8 cellular contexts compared by ENCODE assay signal in genomic region chr15:52679232-52680040, GRCh38. TPM values are rescaled to one million over a fixed set of nuclear protein-coding genes. Genes with fewer than 3 reads are reported as not detected.
DNase-seq lines count a peak whose midpoint lies in the region; ATAC-seq lines count a peak whose summit lies in the region.

ATOSA (minus strand) TSS chr15:52679388; CDS start chr15:52678021, 1,367 bp downstream.

- peak within 1 kb of the TSS; percentile 95 to 100 (median 98) for H3K4me3 Mint-ChIP-seq in naive B cell
- H3K4me3 Mint-ChIP-seq in stimulated activated memory B cell treated with anti-CD40 and anti-IgM and Interleukin-4, amounts not matched to agents 10 μg/mL and 1 μg/mL and 100 μg/mL, for 72 hours, result peak within 1 kb of the TSS; percentile 96

- DNase-seq in DMS79 treated with DMSO at 0.1 percent for 48 hours (lab: John Stamatoyannopoulos, UW), result peak; percentile 63
- DNase-seq in Karpas-422, result peak; percentile 95
- peak; percentile 87 for DNase-seq in RKO (ENCODE audit: low spot score)
- peak; percentile 83 to 84 for DNase-seq in activated T-helper 1 cell treated with anti-CD3 and anti-CD28 coated beads, Interleukin-2, amount 50 U/mL, for 16 hours (ENCODE audit: low read depth in 1 of 2, low spot score in 1 of 2)
- DNase-seq in fibroblast of gingiva (ENCODE audit: low read depth), result peak; percentile 87
- DNase-seq in naive B cell, result peak; percentile 94

- H3K27ac ChIP-seq in Karpas-422 (ENCODE audit: low read length), result peak within 1 kb of the TSS; percentile 100

- peak within 1 kb of the TSS; percentile 95 for H3K4me2 ChIP-seq in Karpas-422 (ENCODE audit: low read depth, low read length, poor library complexity, severe bottlenecking)

- H3K27ac Mint-ChIP-seq in naive B cell, result peak within 1 kb of the TSS; percentile 99 to 100 (median 99)
- H3K27ac Mint-ChIP-seq in stimulated activated memory B cell treated with anti-CD40 and anti-IgM and Interleukin-4, amounts not matched to agents 10 μg/mL and 1 μg/mL and 100 μg/mL, for 72 hours, result peak within 1 kb of the TSS; percentile 98

- H3K4me1 ChIP-seq in Karpas-422 (ENCODE audit: low read length), result peaks cover 86% of the 10 kb centered on the region

- H3K4me1 Mint-ChIP-seq in naive B cell, result peaks cover 50 to 68% (median 53%) of the 10 kb centered on the region in 3 donors
- peaks cover 45% of the 10 kb centered on the region for H3K4me1 Mint-ChIP-seq in stimulated activated memory B cell treated with anti-CD40 and anti-IgM and Interleukin-4, amounts not matched to agents 10 μg/mL and 1 μg/mL and 100 μg/mL, for 72 hours

- H4K20me1 ChIP-seq in Karpas-422 (ENCODE audit: insufficient read depth, low read depth, low read length), result no peaks in the 10 kb centered on the region; the same call in 1 of the 2 replicates

- H3K36me3 Mint-ChIP-seq in naive B cell, result peaks cover 0 to 8% of the 10 kb centered on the region in 2 donors
- H3K36me3 Mint-ChIP-seq in stimulated activated memory B cell treated with anti-CD40 and anti-IgM and Interleukin-4, amounts not matched to agents 10 μg/mL and 1 μg/mL and 100 μg/mL, for 72 hours, result peaks cover 15% of the 10 kb centered on the region

- H2AFZ ChIP-seq in Karpas-422 (ENCODE audit: low read length), result no peak within 1 kb of the TSS

- H3K27me3 Mint-ChIP-seq in naive B cell, result no peaks in the 10 kb centered on the region
- no peaks in the 10 kb centered on the region for H3K27me3 Mint-ChIP-seq in stimulated activated memory B cell treated with anti-CD40 and anti-IgM and Interleukin-4, amounts not matched to agents 10 μg/mL and 1 μg/mL and 100 μg/mL, for 72 hours

- peaks cover 18% of the 10 kb centered on the region for H3K36me3 ChIP-seq in Karpas-422 (ENCODE audit: insufficient read depth, low read length)

- H3K9ac ChIP-seq in Karpas-422 (ENCODE audit: low read length), result peak within 1 kb of the TSS; percentile 91

- ATAC-seq in GM21786 (IDR thresholded peaks at IDR 0.05; ENCODE audit: unreplicated experiment), result peak; percentile 61
- ATAC-seq in naive B cell (ENCODE audit: low read depth in 2 of 2), result peak; percentile 71 to 77
- ATAC-seq in stimulated activated memory B cell treated with anti-CD40 and anti-IgM and Interleukin-4, amounts not matched to agents 10 μg/mL and 1 μg/mL and 100 μg/mL, for 72 hours, result peak; percentile 93

- no peaks in the 10 kb centered on the region for H3K27me3 ChIP-seq in Karpas-422 (ENCODE audit: low read length)

- no peaks in the 10 kb centered on the region for H3K9me3 ChIP-seq in Karpas-422 (ENCODE audit: low read length)

- H3K4me3 ChIP-seq in Karpas-422 (ENCODE audit: low read length), result peak within 1 kb of the TSS; percentile 83

- H3K9me2 ChIP-seq in Karpas-422 (replicated peaks; ENCODE audit: insufficient read depth, low read length), result no peaks in the 10 kb centered on the region

- peaks cover 51% of the 10 kb centered on the region for H3K79me2 ChIP-seq in Karpas-422 (ENCODE audit: low read length)

- no peaks in the 10 kb centered on the region for H3K9me3 Mint-ChIP-seq in naive B cell
- H3K9me3 Mint-ChIP-seq in stimulated activated memory B cell treated with anti-CD40 and anti-IgM and Interleukin-4, amounts not matched to agents 10 μg/mL and 1 μg/mL and 100 μg/mL, for 72 hours, result no peaks in the 10 kb centered on the region

RNA-seq across cellular contexts. Expression of gene ATOSA, which starts in this region (rescaled TPM):
- total RNA-seq in Karpas-422 (2014; rRNA removed; shearing (Covaris generic); ENCODE audit: low replicate concordance), result 107 and 255 TPM in 2 replicates
- polyA plus RNA-seq in naive B cell (ENCODE audit: low read depth in 6 of 6), result 10 to 100 TPM; 15.7 to 38.0 (median 28.4) TPM

Comparison
In these comparisons a context has a peak if more than half of its experiments do, and no peak if none do; other contexts are left out.
1. Peak in every context shown above with its lines: DNase-seq, ATAC-seq, H3K4me3 ChIP-seq and H3K27ac ChIP-seq.